In the genomic region with DNA sequence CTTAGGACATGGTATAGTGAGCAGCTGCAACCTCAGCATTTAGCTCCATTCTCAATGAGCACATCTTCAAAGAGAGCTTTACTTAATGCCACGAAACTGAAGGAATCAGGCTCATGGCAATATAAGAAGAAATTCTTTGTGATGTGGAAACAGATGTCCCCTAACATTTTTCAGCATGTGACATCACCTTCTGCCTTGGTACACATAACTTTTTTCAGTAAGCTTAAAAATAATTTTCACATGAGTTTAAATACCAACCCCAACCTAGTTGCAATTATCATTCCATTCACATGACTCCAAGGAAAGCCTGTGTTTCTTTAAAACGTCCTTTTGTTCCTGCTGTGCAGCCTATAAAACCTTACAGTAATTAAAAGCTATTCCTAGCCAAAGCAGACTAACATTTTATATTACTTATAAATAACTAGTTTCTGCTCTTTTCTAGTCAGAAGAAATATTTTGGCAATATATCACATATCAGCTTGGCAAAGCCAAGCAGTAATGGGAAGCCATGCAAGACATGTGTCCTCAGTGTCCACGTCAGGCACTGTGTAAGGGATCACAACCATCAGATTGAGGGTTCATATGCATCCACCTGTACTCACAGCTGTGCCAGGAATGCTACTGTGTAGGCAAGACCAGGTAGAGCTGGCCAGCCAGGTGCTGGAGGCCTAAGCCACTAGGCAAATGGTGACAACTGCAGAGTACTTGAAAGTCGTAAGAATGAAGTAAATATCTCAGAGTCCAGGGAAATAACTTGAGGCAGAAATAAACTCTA, we compare ENCODE assay signal across 10 cellular contexts.
DNase-seq lines count a peak whose midpoint lies in the region; ATAC-seq and TF ChIP-seq lines count a peak whose summit lies in the region.
"Had no signal": no experiment of that assay in that cellular context is flagged by ENCODE, and none has a peak within 500 bp of the region (broad histone marks: within the 10 kb centered on the region; RNA-seq: fewer than 3 reads in every experiment).

No MANE protein-coding gene starts in this region.

- H3K9me3 ChIP-seq in MG63 (no peaks in the 10 kb centered on the region), adrenal gland (replicated peaks in 1 of 3) (no peaks in the 10 kb centered on the region)
- H3K9me3 ChIP-seq: spleen had no signal

- H3K27ac Mint-ChIP-seq in neural crest cell (ENCODE audit: unreplicated experiment) (peak overlapping the region; percentile 88), natural killer cell (no peak overlapping the region)

- TF ChIP-seq POLR2A in adrenal gland (IDR thresholded peaks at IDR 0.05) = no peak

- H3K27me3 Mint-ChIP-seq in neural crest cell (ENCODE audit: low read depth) (no peaks in the 10 kb centered on the region), natural killer cell (ENCODE audit: low read depth in 2 of 2) (no peaks in the 10 kb centered on the region)
- H3K27me3 Mint-ChIP-seq: effector memory CD8-positive, alpha-beta T cell had no signal

- WGBS in adrenal gland, 4 donors = 67 to 76% (median 72%) methylated on average over 4 of the region's 4 CpGs

- TF ChIP-seq CTCF in choroid plexus epithelial cell (conservative IDR thresholded peaks at IDR 0.05; ENCODE audit: low read depth, low read length) = no peak
- TF ChIP-seq CTCF in neural crest cell (conservative IDR thresholded peaks at IDR 0.05) = no peak
- TF ChIP-seq CTCF in adrenal gland (IDR thresholded peaks at IDR 0.05) = no peak
- TF ChIP-seq CTCF in natural killer cell (IDR thresholded peaks at IDR 0.05) = no peak

- H3K4me3 Mint-ChIP-seq in neural crest cell (no peak overlapping the region), natural killer cell (no peak overlapping the region)
- H3K4me3 Mint-ChIP-seq: effector memory CD8-positive, alpha-beta T cell had no signal

- H3K9me3 Mint-ChIP-seq in neural crest cell = no peaks in the 10 kb centered on the region
- H3K9me3 Mint-ChIP-seq in natural killer cell = no peaks in the 10 kb centered on the region
- H3K9me3 Mint-ChIP-seq: effector memory CD8-positive, alpha-beta T cell had no signal

- intact Hi-C loops in adrenal gland (cut with DNase I) (no loop called here), natural killer cell (cut with micrococcal nuclease) (no loop called here)

- no peak for ATAC-seq in natural killer cell
- ATAC-seq: effector memory CD8-positive, alpha-beta T cell had no signal

- H3K4me1 Mint-ChIP-seq in neural crest cell (peaks cover 26% of the 10 kb centered on the region), natural killer cell (no peaks in the 10 kb centered on the region)

- H3K4me1 ChIP-seq in adrenal gland (replicated peaks in 1 of 2) = peaks cover 0 to 13% of the 10 kb centered on the region in 2 donors

- no peaks in the 10 kb centered on the region for H3K36me3 ChIP-seq in MG63
- no peaks in the 10 kb centered on the region for H3K36me3 ChIP-seq in adrenal gland (replicated peaks in 1 of 2)
- H3K36me3 ChIP-seq: spleen had no signal

- no peaks in the 10 kb centered on the region for H3K36me3 Mint-ChIP-seq in neural crest cell (ENCODE audit: low read depth)
- no peaks in the 10 kb centered on the region for H3K36me3 Mint-ChIP-seq in natural killer cell

- H3K27me3 ChIP-seq in MG63 (no peaks in the 10 kb centered on the region), adrenal gland (no peaks in the 10 kb centered on the region)
- H3K27me3 ChIP-seq: spleen had no signal

- H3K27ac ChIP-seq in adrenal gland = peak overlapping the region in 1 of 5 donors; percentile 50

- peak; percentile 95 for DNase-seq in COLO829 (ENCODE audit: low spot score)
- peak; percentile 1 for DNase-seq in MG63
- peak; percentile 86 for DNase-seq in choroid plexus epithelial cell (ENCODE audit: low read depth)
- DNase-seq in neural crest cell (ENCODE audit: low read depth, low spot score) = no peak
- DNase-seq in adrenal gland = no peak
- no peak for DNase-seq in NCI-H2029 treated with DMSO at 0.1 percent for 48 hours (lab: John Stamatoyannopoulos, UW)
- no peak for DNase-seq in SK-N-DZ (ENCODE audit: low spot score)
- no peak for DNase-seq in natural killer cell
- DNase-seq: effector memory CD8-positive, alpha-beta T cell; spleen had no signal

- H3K4me3 ChIP-seq in MG63 (no peak overlapping the region), choroid plexus epithelial cell (ENCODE audit: low read depth, low read length) (no peak overlapping the region), adrenal gland (no peak overlapping the region)
- H3K4me3 ChIP-seq: spleen had no signal

Comparison
In these comparisons a context has a peak if more than half of its experiments do, and no peak if none do; other contexts are left out.
1. DNase-seq: peak in COLO829 (single experiment), MG63 (single experiment) and choroid plexus epithelial cell (single experiment); none in neural crest cell (single experiment), adrenal gland (0 of 7), NCI-H2029 treated with DMSO at 0.1 percent for 48 hours (single experiment), SK-N-DZ (single experiment) and natural killer cell (single experiment).